Comparison of ENCODE assay signal across 19 cellular contexts in the genomic region with DNA sequence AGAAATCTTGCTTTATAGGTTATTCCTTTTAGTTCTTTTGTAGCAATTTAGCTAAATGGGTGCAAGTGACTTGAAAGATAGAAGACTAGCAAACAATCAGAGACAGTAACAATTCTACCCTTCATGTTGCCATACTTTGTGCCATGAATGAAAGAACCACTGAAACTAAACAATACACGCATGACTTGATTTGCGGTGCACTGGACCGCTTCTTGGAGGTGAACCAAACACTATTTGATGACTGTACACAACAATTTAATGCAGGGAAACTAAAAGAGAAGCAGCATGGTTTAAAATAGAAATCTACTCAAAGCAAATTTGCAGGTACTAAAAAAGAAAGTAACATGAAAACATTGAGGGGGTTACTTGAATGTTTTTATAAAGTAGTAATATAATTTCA.
"Had no signal": no experiment of that assay in that cellular context is flagged by ENCODE, and none has a peak within 500 bp of the region (broad histone marks: within the 10 kb centered on the region; RNA-seq: fewer than 3 reads in every experiment).

No MANE protein-coding gene starts in this region.

- H3K4me3 ChIP-seq: cardiac muscle cell, esophagus squamous epithelium, left ventricle myocardium inferior, tibial artery had no signal

- H3K4me1 ChIP-seq: esophagus squamous epithelium, left ventricle myocardium inferior, tibial artery had no signal

- H3K27me3 Mint-ChIP-seq: effector memory CD8-positive, alpha-beta T cell had no signal

- H3K27ac Mint-ChIP-seq: effector memory CD8-positive, alpha-beta T cell; nephron progenitor cell had no signal

- H3K4me3 Mint-ChIP-seq: effector memory CD8-positive, alpha-beta T cell; nephron progenitor cell had no signal

- H3K27me3 ChIP-seq: cardiac muscle cell, esophagus squamous epithelium, tibial artery had no signal

- ATAC-seq: effector memory CD8-positive, alpha-beta T cell had no signal

- H3K9me3 ChIP-seq: esophagus squamous epithelium, left ventricle myocardium inferior, tibial artery had no signal

- H3K9me3 Mint-ChIP-seq: nephron progenitor cell had no signal

- H3K27ac ChIP-seq: cardiac muscle cell, esophagus squamous epithelium, left ventricle myocardium inferior, tibial artery, WERI-Rb-1 had no signal

- H3K36me3 ChIP-seq: cardiac muscle cell, esophagus squamous epithelium, left ventricle myocardium inferior, tibial artery, WERI-Rb-1 had no signal

- DNase-seq: activated CD4-positive, alpha-beta T cell treated with anti-CD3 and anti-CD28 coated beads for 1 hour; activated CD8-positive, alpha-beta memory T cell treated with anti-CD3 and anti-CD28 coated beads for 24 hours; activated CD8-positive, alpha-beta memory T cell treated with anti-CD3 and anti-CD28 coated beads, Interleukin-2, amount 50 U/mL, for 48 hours; activated effector memory CD4-positive, alpha-beta T cell treated with Interleukin-2 at 50 U/mL for 16 hours; activated naive CD4-positive, alpha-beta T cell treated with anti-CD3 and anti-CD28 coated beads, Interleukin-2, amount 50 U/mL, for 16 hours; activated T-cell treated with anti-CD3 and anti-CD28 coated beads, Interleukin-2, amount 50 U/mL, for 48 hours; aorta; effector memory CD8-positive, alpha-beta T cell; esophagus squamous epithelium; hippocampal formation; islet precursor cell; left ventricle myocardium inferior; nephron progenitor cell; occipital lobe; stimulated activated CD4-positive, alpha-beta T cell treated with anti-CD3 and anti-CD28 coated beads, Interleukin-2, amount 100 ng/mL, for 24 hours; stimulated activated naive CD4-positive, alpha-beta T cell treated with Interleukin-2 at 50 U/mL for 16 hours; tibial artery; WERI-Rb-1 had no signal
